Comparison of ENCODE assay signal across 8 cellular contexts in genomic region chr5:142108432-142109355, GRCh38. TPM values are rescaled to one million over a fixed set of nuclear protein-coding genes. Genes with fewer than 3 reads are reported as not detected.
DNase-seq lines count a peak whose midpoint lies in the region; ATAC-seq and TF ChIP-seq lines count a peak whose summit lies in the region.

Gene NDFIP1 (plus strand): TSS chr5:142108779. CDS start chr5:142108975, 196 bp downstream.

- H3K4me1 ChIP-seq in SJCRH30 (peaks cover 15% of the 10 kb centered on the region), foreskin keratinocyte (peaks cover 9% of the 10 kb centered on the region), neuron (ENCODE audit: insufficient read depth, low read length) (peaks cover 9% of the 10 kb centered on the region)

- H3K4me3 ChIP-seq in SJCRH30: peak within 1 kb of the TSS; percentile 79
- peak within 1 kb of the TSS; percentile 85 for H3K4me3 ChIP-seq in neuron (ENCODE audit: low read length)

- H3K36me3 ChIP-seq in SJCRH30: no peaks in the 10 kb centered on the region
- peaks cover 7% of the 10 kb centered on the region for H3K36me3 ChIP-seq in neuron (ENCODE audit: insufficient read depth, low read length)

- peak; percentile 47 for TF ChIP-seq CTCF in foreskin keratinocyte (conservative IDR thresholded peaks at IDR 0.05)

- peak within 1 kb of the TSS; percentile 40 for H2AFZ ChIP-seq in neuron (ENCODE audit: low read depth, low read length)

- in situ Hi-C loops in KBM-7 (cut with MboI; ENCODE audit: low pct_unique_long_range_greater_than_20kb, low sequenced_read_pairs): no loop called here

- peak; percentile 92 for DNase-seq in Daoy (ENCODE audit: low read depth)
- peak; percentile 85 for DNase-seq in KBM-7
- peak; percentile 74 to 80 for DNase-seq in SJCRH30
- DNase-seq in activated gamma-delta T cell treated with Interleukin-2 at 50 U/mL for 16 hours: peak; percentile 82
- DNase-seq in foreskin keratinocyte: peak in 1 of 2 donors; percentile 64
- peak; percentile 53 for DNase-seq in stromal cell of bone marrow (ENCODE audit: low read depth)

- H3K9me3 ChIP-seq in SJCRH30 (replicated peaks) (no peaks in the 10 kb centered on the region), neuron (ENCODE audit: low read length) (peaks cover 7% of the 10 kb centered on the region)

- H3K27me3 ChIP-seq in SJCRH30 (no peaks in the 10 kb centered on the region), foreskin keratinocyte (no peaks in the 10 kb centered on the region), neuron (ENCODE audit: insufficient read depth, low read length) (no peaks in the 10 kb centered on the region)

- peak; percentile 96 for ATAC-seq in GM21717 (IDR thresholded peaks at IDR 0.05; ENCODE audit: unreplicated experiment)
- peak; percentile 96 for ATAC-seq in foreskin keratinocyte

- peak within 1 kb of the TSS; percentile 19; the same call in 1 of the 2 replicates for H3K27ac ChIP-seq in SJCRH30
- H3K27ac ChIP-seq in foreskin keratinocyte: peak within 1 kb of the TSS; percentile 83

RNA-seq across cellular contexts. Expression of gene NDFIP1, which starts in this region (rescaled TPM):
- total RNA-seq in Daoy (2014; rRNA removed; shearing (Covaris generic)): 31.8 and 57.5 TPM in 2 replicates
- total RNA-seq in SJCRH30 (2014; rRNA removed; shearing (Covaris generic)): 22.2 and 22.6 TPM in 2 replicates
- 34.6 and 36.4 TPM in 2 replicates for total RNA-seq in foreskin keratinocyte
- polyA plus RNA-seq in foreskin keratinocyte: 25.0 and 26.4 TPM in 2 replicates
